ENCODE assay signal across 8 cellular contexts in genomic region chr19:35744688-35745327, GRCh38. TPM values are rescaled to one million over a fixed set of nuclear protein-coding genes. Genes with fewer than 3 reads are reported as not detected.
DNase-seq lines count a peak whose midpoint lies in the region; ATAC-seq, FAIRE-seq and TF ChIP-seq lines count a peak whose summit lies in the region.

No MANE protein-coding gene starts in this region.

- H3K27me3 ChIP-seq in IMR-90 (ENCODE audit: control insufficient read depth, insufficient read depth, low read length) (no peaks in the 10 kb centered on the region), OCI-LY3 (ENCODE audit: low read depth, low read length) (no peaks in the 10 kb centered on the region), endothelial cell of umbilical vein (ENCODE audit: control insufficient read depth in 2 of 2, insufficient read depth in 2 of 2, low read length in 2 of 2) (no peaks in the 10 kb centered on the region)

- no peak overlapping the region for H3K23ac ChIP-seq in IMR-90 (ENCODE audit: low read depth, low read length)

- H4K20me1 ChIP-seq in IMR-90 (ENCODE audit: insufficient read depth, low read length) (no peaks in the 10 kb centered on the region), OCI-LY3 (ENCODE audit: insufficient read depth, low read length) (0 out of 2 replicates have a peak, but pooled peaks cover 3% of the 10 kb centered on the region), endothelial cell of umbilical vein (replicated peaks; ENCODE audit: control insufficient read depth, extremely low read depth, insufficient read depth, low read length) (no peaks in the 10 kb centered on the region)

- H2BK120ac ChIP-seq in IMR-90 (ENCODE audit: low read depth, low read length) = no peak overlapping the region

- dilution Hi-C loops in IMR-90 (cut with HindIII; ENCODE audit: low sequenced_read_pairs, unreplicated experiment) = no loop called here
- dilution Hi-C loops in endothelial cell of umbilical vein (cut with MboI; ENCODE audit: extremely low pct_ligation_motif_present, low sequenced_read_pairs) = no loop called here

- H2AK9ac ChIP-seq in IMR-90 (replicated peaks; ENCODE audit: low read depth, low read length, poor library complexity) = peak overlapping the region; percentile 93

- TSS peak; percentile 63 for BruUV-seq in IMR-90 (replicated peaks; lab: Mats Ljungman, UMichigan)
- BruUV-seq in endothelial cell of umbilical vein (replicated peaks; lab: Mats Ljungman, UMichigan) = TSS peak; percentile 64

- peak; percentile 44 for TF ChIP-seq RAD21 in IMR-90 (IDR thresholded peaks at IDR 0.05; ENCODE audit: low read length)

- intact Hi-C loops in IMR-90 (cut with micrococcal nuclease) = loop anchor here (2.0 kb wide), 2 partner anchors 28 to 76 kb away; no protein-coding TSS in a partner anchor
- intact Hi-C loops in endothelial cell of umbilical vein (cut with micrococcal nuclease) = loop anchor here (1.0 to 2.0 kb wide), 4 partner anchors 14 to 186 kb away; partner anchors contain the start of gene PROSER3

- DNase-seq in Ammon's horn (ENCODE audit: low spot score) (peak; percentile 97), IMR-90 (peak; percentile 94), activated T-cell treated with anti-CD3 and anti-CD28 coated beads for 1 hour (ENCODE audit: low read depth) (peak; percentile 87), endothelial cell of umbilical vein (ENCODE audit: low read depth, low spot score) (peak; percentile 95), middle frontal gyrus (ENCODE audit: extremely low spot score, low spot score) (peak; percentile 90)
- DNase-seq in stimulated activated CD8-positive, alpha-beta memory T cell treated with anti-CD3 and anti-CD28 coated beads, Interleukin-2, amount 100 ng/mL, for 1 hour (ENCODE audit: low read depth in 2 of 2) = peak; percentile 79 to 87

- peak overlapping the region; percentile 97 for H2AFZ ChIP-seq in IMR-90 (replicated peaks; ENCODE audit: low read length, poor library complexity)
- H2AFZ ChIP-seq in OCI-LY3 (ENCODE audit: low read depth, low read length) = 0 out of 2 replicates have a peak overlapping the region, but pooled peaks have one; percentile 16
- peak overlapping the region; percentile 90 for H2AFZ ChIP-seq in endothelial cell of umbilical vein (ENCODE audit: low read depth, low read length)

- in situ Hi-C loops in IMR-90 (cut with MboI; ENCODE audit: low sequenced_read_pairs) = no loop called here

- H2AK5ac ChIP-seq in IMR-90 (ENCODE audit: low read depth, low read length) = peak overlapping the region; percentile 77

- CTCF ChIA-PET in IMR-90 (lab: Yijun Ruan, JAX) = interaction anchor here (1.0 to 1.4 kb wide), 2 partner anchors 75 to 186 kb away, joined by 3 to 4 read pairs; no protein-coding TSS in a partner anchor
- CTCF ChIA-PET in endothelial cell of umbilical vein (lab: Charles Lee) = interaction anchor here (0.6 to 1.9 kb wide), 9 partner anchors 12 to 188 kb away, joined by 3 to 7 read pairs (median 3); partner anchors contain the start of genes HSPB6 and KMT2B

- peaks cover 1 to 44% of the 10 kb centered on the region in 2 experiments; a peak in 3 of 4 replicates for H3K79me1 ChIP-seq in IMR-90 (ENCODE audit: low read depth in 1 of 2, low read length in 2 of 2)

- TF ChIP-seq CTCF in IMR-90 (conservative IDR thresholded peaks at IDR 0.05; ENCODE audit: low read depth, low read length) (peak; percentile 59), OCI-LY3 (IDR thresholded peaks at IDR 0.05; ENCODE audit: low read depth, low read length) (peak; percentile 42), endothelial cell of umbilical vein (IDR thresholded peaks at IDR 0.05; ENCODE audit: extremely low read depth in 1 of 2, insufficient read depth in 1 of 2, low read depth in 1 of 2, low read length in 2 of 2) (peak; percentile 42 to 63)

- peak overlapping the region; percentile 72 for H2BK5ac ChIP-seq in IMR-90 (ENCODE audit: low read depth, low read length, poor library complexity, severe bottlenecking)

- H3K27ac ChIP-seq in IMR-90 (ENCODE audit: insufficient read depth, low read length) (peak overlapping the region; percentile 64), OCI-LY3 (ENCODE audit: low read length) (peak overlapping the region; percentile 89), endothelial cell of umbilical vein (ENCODE audit: insufficient read depth, low read depth, low read length) (peak overlapping the region; percentile 88)

- peak overlapping the region; percentile 82 for H3K14ac ChIP-seq in IMR-90 (replicated peaks; ENCODE audit: low read depth, low read length)

- H3K79me2 ChIP-seq in OCI-LY3 (ENCODE audit: low read length) (peaks cover 15% of the 10 kb centered on the region), endothelial cell of umbilical vein (ENCODE audit: control insufficient read depth, insufficient read depth, low read length) (peaks cover 17% of the 10 kb centered on the region)

- WGBS in IMR-90 (ENCODE audit: extremely low coverage in 2 of 2, insufficient read length in 1 of 2), 2 experiments = 0% methylated on average over 14 of the region's 35 CpGs; no CpG with 5 or more reads in 1 of the 2 experiments

- peak; percentile 95 for TF ChIP-seq POLR2A in IMR-90 (IDR thresholded peaks at IDR 0.05; ENCODE audit: low read depth, low read length)
- peak; percentile 63 for TF ChIP-seq POLR2A in endothelial cell of umbilical vein (IDR thresholded peaks at IDR 0.05; ENCODE audit: low read depth, low read length)

- peak overlapping the region; percentile 89 for H4K91ac ChIP-seq in IMR-90 (ENCODE audit: insufficient read depth, low read depth, low read length)

- H3K36me3 ChIP-seq in IMR-90 (ENCODE audit: control insufficient read depth, insufficient read depth, low read length) = no peaks in the 10 kb centered on the region
- no peaks in the 10 kb centered on the region for H3K36me3 ChIP-seq in OCI-LY3 (replicated peaks; ENCODE audit: low read depth, low read length)
- no peaks in the 10 kb centered on the region for H3K36me3 ChIP-seq in endothelial cell of umbilical vein (ENCODE audit: control insufficient read depth in 2 of 2, extremely low read depth in 1 of 2, insufficient read depth in 2 of 2, low read length in 2 of 2)

- H3K9me3 ChIP-seq in IMR-90 (ENCODE audit: control insufficient read depth, insufficient read depth, low read length) = no peaks in the 10 kb centered on the region
- no peaks in the 10 kb centered on the region for H3K9me3 ChIP-seq in OCI-LY3 (ENCODE audit: insufficient read depth, low read length)
- H3K9me3 ChIP-seq in endothelial cell of umbilical vein (replicated peaks; ENCODE audit: control insufficient read depth, insufficient read depth, low read length) = no peaks in the 10 kb centered on the region

- no peak overlapping the region; the same call in 2 of the 3 replicates for H2BK15ac ChIP-seq in IMR-90 (ENCODE audit: low read depth, low read length)

- H4K5ac ChIP-seq in IMR-90 (ENCODE audit: low read depth, low read length) = no peak overlapping the region

- ATAC-seq in GM19438 (IDR thresholded peaks at IDR 0.05; ENCODE audit: low read depth, unreplicated experiment) = peak; percentile 36
- ATAC-seq in IMR-90 (ENCODE audit: low read depth) = peak; percentile 70

- H2BK20ac ChIP-seq in IMR-90 (ENCODE audit: low read depth, low read length) = no peak overlapping the region

- H4K8ac ChIP-seq in IMR-90 (ENCODE audit: low read depth in 2 of 2, low read length in 2 of 2) = peak overlapping the region in 1 of 2 experiments; percentile 85; a peak in 1 of 4 replicates

- H3K56ac ChIP-seq in IMR-90 (ENCODE audit: extremely low read depth, insufficient read depth, low read length) = no peak overlapping the region

- peak; percentile 99 for FAIRE-seq in endothelial cell of umbilical vein (lab: Jason Lieb, UNC)

- H3K9me1 ChIP-seq in IMR-90 (ENCODE audit: insufficient read depth, low read length) (peaks cover 7% of the 10 kb centered on the region; the same call in 1 of the 2 replicates), endothelial cell of umbilical vein (replicated peaks; ENCODE audit: control insufficient read depth, extremely low read depth, insufficient read depth, low read length) (no peaks in the 10 kb centered on the region)

- POLR2A ChIA-PET in IMR-90 (lab: Charles Lee; ENCODE audit: unreplicated experiment) = no interaction called here
- POLR2A ChIA-PET in endothelial cell of umbilical vein (lab: Charles Lee) = interaction anchor here (0.6 to 0.8 kb wide), 2 partner anchors 186 to 201 kb away, joined by 3 to 4 read pairs; no protein-coding TSS in a partner anchor

- H3K4me1 ChIP-seq in IMR-90 (ENCODE audit: control insufficient read depth, insufficient read depth, low read length) (peaks cover 4% of the 10 kb centered on the region; the same call in 1 of the 2 replicates), OCI-LY3 (ENCODE audit: low read length) (peaks cover 44% of the 10 kb centered on the region), endothelial cell of umbilical vein (ENCODE audit: control insufficient read depth, extremely low read depth, insufficient read depth, low read length) (peaks cover 28% of the 10 kb centered on the region)

- H3K9ac ChIP-seq in IMR-90 (ENCODE audit: low read depth, low read length) (peak overlapping the region; percentile 44), OCI-LY3 (ENCODE audit: low read length) (peak overlapping the region; percentile 95), endothelial cell of umbilical vein (replicated peaks; ENCODE audit: extremely low read depth, insufficient read depth, low read length) (peak overlapping the region; percentile 93)

- H3K4me3 ChIP-seq in IMR-90 (ENCODE audit: insufficient read depth, low read depth, low read length) = peak overlapping the region; percentile 50
- peak overlapping the region; percentile 89 for H3K4me3 ChIP-seq in OCI-LY3 (ENCODE audit: low read length)
- peak overlapping the region; percentile 49 to 75 (median 71) for H3K4me3 ChIP-seq in endothelial cell of umbilical vein (replicated peaks in 1 of 3; ENCODE audit: insufficient read depth in 1 of 3, low read depth in 1 of 3, low read length in 3 of 3)

- H3K4ac ChIP-seq in IMR-90 (ENCODE audit: low read depth, low read length) = peak overlapping the region; percentile 80

- H3K4me2 ChIP-seq in IMR-90 (ENCODE audit: low read depth, low read length) = peak overlapping the region; percentile 78
- H3K4me2 ChIP-seq in OCI-LY3 (ENCODE audit: low read length) = peak overlapping the region; percentile 80
- peak overlapping the region; percentile 84 for H3K4me2 ChIP-seq in endothelial cell of umbilical vein (ENCODE audit: insufficient read depth, low read length)

- H3K18ac ChIP-seq in IMR-90 (ENCODE audit: low read depth, low read length) = no peak overlapping the region; the same call in 1 of the 2 replicates

RNA-seq across cellular contexts. Expression of gene U2AF1L4, which starts 0.4 kb away (rescaled TPM):
- total RNA-seq in IMR-90 (2012; rRNA removed) = 6.1 and 8.1 TPM in 2 replicates
- polyA plus RNA-seq in IMR-90 (2012; rRNA removed) = 15.0 and 15.6 TPM in 2 replicates
- 10.4 and 13.4 TPM in 2 replicates for polyA plus RNA-seq in IMR-90 (2012; cell fraction: cytosol; rRNA removed)
- polyA plus RNA-seq in IMR-90 (2012; cell fraction: nucleus; rRNA removed; ENCODE audit: low replicate concordance) = 55.1 and 76.6 TPM in 2 replicates
- total RNA-seq in endothelial cell of umbilical vein = 5.6 and 10.5 TPM in 2 replicates
- 13.5 and 15.0 TPM in 2 replicates for polyA plus RNA-seq in endothelial cell of umbilical vein
- polyA plus RNA-seq in endothelial cell of umbilical vein (2011; cell fraction: cytosol; rRNA removed) = 8.4 and 10.2 TPM in 2 replicates
- polyA plus RNA-seq in endothelial cell of umbilical vein (2011; cell fraction: nucleus; rRNA removed) = 42.0 and 48.4 TPM in 2 replicates
- 7.9 and 8.9 TPM in 2 replicates for polyA plus RNA-seq in endothelial cell of umbilical vein (2012)
- polyA minus RNA-seq in endothelial cell of umbilical vein = 6.2 and 7.0 TPM in 2 replicates
- 6.1 TPM for polyA minus RNA-seq in endothelial cell of umbilical vein (2011; cell fraction: cytosol; rRNA and poly(A)+ RNA removed)
- 8.8 and 11.3 TPM in 2 replicates for polyA minus RNA-seq in endothelial cell of umbilical vein (2011; cell fraction: nucleus; rRNA and poly(A)+ RNA removed)

RNA-seq across cellular contexts. Expression of gene PSENEN, which starts 0.6 kb away (rescaled TPM):
- 8.6 and 9.0 TPM in 2 replicates for total RNA-seq in IMR-90 (2012; rRNA removed)
- polyA plus RNA-seq in IMR-90 (2012; rRNA removed) = 47.0 and 59.1 TPM in 2 replicates
- polyA plus RNA-seq in IMR-90 (2012; cell fraction: cytosol; rRNA removed) = 37.3 and 47.2 TPM in 2 replicates
- 8.1 and 11.5 TPM in 2 replicates for polyA plus RNA-seq in IMR-90 (2012; cell fraction: nucleus; rRNA removed; ENCODE audit: low replicate concordance)
- 65.6 and 70.1 TPM in 2 replicates for total RNA-seq in endothelial cell of umbilical vein
- 60.0 and 86.8 TPM in 2 replicates for polyA plus RNA-seq in endothelial cell of umbilical vein
- 47.8 and 53.4 TPM in 2 replicates for polyA plus RNA-seq in endothelial cell of umbilical vein (2011; cell fraction: cytosol; rRNA removed)
- 21.6 and 24.9 TPM in 2 replicates for polyA plus RNA-seq in endothelial cell of umbilical vein (2011; cell fraction: nucleus; rRNA removed)
- polyA plus RNA-seq in endothelial cell of umbilical vein (2012) = 72.2 and 84.2 TPM in 2 replicates
- polyA minus RNA-seq in endothelial cell of umbilical vein = 55.3 and 57.8 TPM in 2 replicates
- 12.5 TPM for polyA minus RNA-seq in endothelial cell of umbilical vein (2011; cell fraction: cytosol; rRNA and poly(A)+ RNA removed)
- 4.0 and 5.7 TPM in 2 replicates for polyA minus RNA-seq in endothelial cell of umbilical vein (2011; cell fraction: nucleus; rRNA and poly(A)+ RNA removed)

RNA-seq across cellular contexts. Expression of gene IGFLR1, which starts 2.6 kb away (rescaled TPM):
- total RNA-seq in IMR-90 (2012; rRNA removed) (0.72 and 2.8 TPM in 2 replicates), endothelial cell of umbilical vein (2.6 and 3.4 TPM in 2 replicates)
- polyA plus RNA-seq in IMR-90 (2012; rRNA removed) (2.7 and 3.8 TPM in 2 replicates), endothelial cell of umbilical vein (7.6 and 11.8 TPM in 2 replicates)
- 3.1 and 4.5 TPM in 2 replicates for polyA plus RNA-seq in IMR-90 (2012; cell fraction: cytosol; rRNA removed)
- polyA plus RNA-seq in IMR-90 (2012; cell fraction: nucleus; rRNA removed; ENCODE audit: low replicate concordance) = 2.2 and 6.4 TPM in 2 replicates
- polyA plus RNA-seq in endothelial cell of umbilical vein (2011; cell fraction: cytosol; rRNA removed) = 2.3 and 4.5 TPM in 2 replicates
- polyA plus RNA-seq in endothelial cell of umbilical vein (2011; cell fraction: nucleus; rRNA removed) = 3.4 and 4.9 TPM in 2 replicates
- 2.8 and 3.8 TPM in 2 replicates for polyA plus RNA-seq in endothelial cell of umbilical vein (2012)
- 1.1 and 2.8 TPM in 2 replicates for polyA minus RNA-seq in endothelial cell of umbilical vein
- 5.9 TPM for polyA minus RNA-seq in endothelial cell of umbilical vein (2011; cell fraction: cytosol; rRNA and poly(A)+ RNA removed)
- polyA minus RNA-seq in endothelial cell of umbilical vein (2011; cell fraction: nucleus; rRNA and poly(A)+ RNA removed) = 0.96 and 1.7 TPM in 2 replicates

RNA-seq across cellular contexts. Expression of gene LIN37, which starts 3.6 kb away (rescaled TPM):
- total RNA-seq in IMR-90 (2012; rRNA removed) (12.7 and 12.8 TPM in 2 replicates), endothelial cell of umbilical vein (11.3 and 15.5 TPM in 2 replicates)
- polyA plus RNA-seq in IMR-90 (2012; rRNA removed) (17.2 and 23.1 TPM in 2 replicates), endothelial cell of umbilical vein (21.4 and 21.9 TPM in 2 replicates)
- polyA plus RNA-seq in IMR-90 (2012; cell fraction: cytosol; rRNA removed) = 23.5 and 32.0 TPM in 2 replicates
- 62.1 and 105 TPM in 2 replicates for polyA plus RNA-seq in IMR-90 (2012; cell fraction: nucleus; rRNA removed; ENCODE audit: low replicate concordance)
- polyA plus RNA-seq in endothelial cell of umbilical vein (2011; cell fraction: cytosol; rRNA removed) = 13.8 and 16.6 TPM in 2 replicates
- 39.5 and 46.4 TPM in 2 replicates for polyA plus RNA-seq in endothelial cell of umbilical vein (2011; cell fraction: nucleus; rRNA removed)
- polyA plus RNA-seq in endothelial cell of umbilical vein (2012) = 15.6 and 16.3 TPM in 2 replicates
- 8.6 and 11.0 TPM in 2 replicates for polyA minus RNA-seq in endothelial cell of umbilical vein
- 6.6 TPM for polyA minus RNA-seq in endothelial cell of umbilical vein (2011; cell fraction: cytosol; rRNA and poly(A)+ RNA removed)
- 11.9 and 16.5 TPM in 2 replicates for polyA minus RNA-seq in endothelial cell of umbilical vein (2011; cell fraction: nucleus; rRNA and poly(A)+ RNA removed)

RNA-seq across cellular contexts. Expression of gene HSPB6, which starts 12.0 kb away (rescaled TPM):
- 5.7 and 6.9 TPM in 2 replicates for total RNA-seq in IMR-90 (2012; rRNA removed)
- polyA plus RNA-seq in IMR-90 (2012; rRNA removed) = 188 and 206 TPM in 2 replicates
- polyA plus RNA-seq in IMR-90 (2012; cell fraction: cytosol; rRNA removed) = 289 and 477 TPM in 2 replicates
- 108 and 164 TPM in 2 replicates for polyA plus RNA-seq in IMR-90 (2012; cell fraction: nucleus; rRNA removed; ENCODE audit: low replicate concordance)
- total RNA-seq in endothelial cell of umbilical vein = 2.7 and 6.2 TPM in 2 replicates
- 2.3 and 3.4 TPM in 2 replicates for polyA plus RNA-seq in endothelial cell of umbilical vein
- 2.1 and 3.1 TPM in 2 replicates for polyA plus RNA-seq in endothelial cell of umbilical vein (2011; cell fraction: cytosol; rRNA removed)
- polyA plus RNA-seq in endothelial cell of umbilical vein (2011; cell fraction: nucleus; rRNA removed) = 0.53 and 1.1 TPM in 2 replicates
- polyA plus RNA-seq in endothelial cell of umbilical vein (2012) = 9.0 and 24.4 TPM in 2 replicates
- 0.74 and 1.4 TPM in 2 replicates for polyA minus RNA-seq in endothelial cell of umbilical vein
- 1.3 TPM for polyA minus RNA-seq in endothelial cell of umbilical vein (2011; cell fraction: cytosol; rRNA and poly(A)+ RNA removed)
- polyA minus RNA-seq in endothelial cell of umbilical vein (2011; cell fraction: nucleus; rRNA and poly(A)+ RNA removed) = 0.67 and 1.2 TPM in 2 replicates

Comparison
In these comparisons a context has a peak if more than half of its experiments do, and no peak if none do; other contexts are left out.
1. Peak in every context shown above with its lines: DNase-seq, ATAC-seq, H3K4me3 ChIP-seq and H3K27ac ChIP-seq.
2. H2AFZ ChIP-seq: peak in every context shown above with its lines; median percentile 97 in IMR-90; 90 in endothelial cell of umbilical vein; 16 in OCI-LY3.
3. H3K9ac ChIP-seq: peak in every context shown above with its lines; median percentile 95 in OCI-LY3; 93 in endothelial cell of umbilical vein; 44 in IMR-90.